Comparison of ENCODE assay signal across 24 cellular contexts in genomic region chr6:100470721-100471120, GRCh38. TPM values are rescaled to one million over a fixed set of nuclear protein-coding genes. Genes with fewer than 3 reads are reported as not detected.
"Had no signal": no experiment of that assay in that cellular context is flagged by ENCODE, and none has a peak within 500 bp of the region (broad histone marks: within the 10 kb centered on the region; RNA-seq: fewer than 3 reads in every experiment).

No MANE protein-coding gene starts in this region.

- FAIRE-seq: keratinocyte, pancreas had no signal

- H3K27ac ChIP-seq: epithelial cell of prostate, esophagus muscularis mucosa, gastrocnemius medialis, left ventricle myocardium inferior, lower lobe of right lung, pancreas, uterus had no signal

- H3K4me3 Mint-ChIP-seq: immature natural killer cell, naive B cell, nephron, type B pancreatic cell had no signal

- H3K27me3 ChIP-seq: pancreas had no signal

- H3K4me1 ChIP-seq: gastrocnemius medialis, left ventricle myocardium inferior, lower lobe of right lung, pancreas, uterus had no signal

- H3K9me3 ChIP-seq: esophagus muscularis mucosa, gastrocnemius medialis, left ventricle myocardium inferior, lower lobe of right lung, pancreas, uterus had no signal

- H3K4me3 ChIP-seq: esophagus muscularis mucosa, gastrocnemius medialis, left ventricle myocardium inferior, lower lobe of right lung, pancreas, smooth muscle cell, uterus had no signal

- H3K36me3 Mint-ChIP-seq: type B pancreatic cell had no signal

- H3K9me3 Mint-ChIP-seq: nephron, type B pancreatic cell had no signal

- H3K27ac Mint-ChIP-seq: immature natural killer cell, naive B cell, nephron, progenitor cell of endocrine pancreas, type B pancreatic cell had no signal

- ATAC-seq: gastrocnemius medialis, left cardiac atrium, pancreas, right cardiac atrium had no signal

- H3K36me3 ChIP-seq: esophagus muscularis mucosa, gastrocnemius medialis, left ventricle myocardium inferior, lower lobe of right lung, pancreas, uterus had no signal

- DNase-seq: effector memory CD4-positive, alpha-beta T cell; gastrocnemius medialis; glutamatergic neuron; immature natural killer cell; left cardiac atrium; left ventricle myocardium inferior; lower lobe of right lung; mesenchymal stem cell; midbrain; naive B cell; occipital lobe; pancreas; right cardiac atrium; stimulated activated CD4-positive, alpha-beta T cell treated with anti-CD3 and anti-CD28 coated beads, Interleukin-2, amount 100 ng/mL, for 48 hours; stimulated activated naive CD4-positive, alpha-beta T cell treated with Interleukin-2 at 50 U/mL for 16 hours; uterus had no signal

RNA-seq across cellular contexts. Expression of gene SIM1, which starts 6.0 kb away (rescaled TPM):
- total RNA-seq: esophagus muscularis mucosa, fibroblast of villous mesenchyme, left cardiac atrium, left ventricle myocardium inferior, lower lobe of right lung, occipital lobe, right cardiac atrium, smooth muscle cell had no signal
- polyA plus RNA-seq: immature natural killer cell, keratinocyte, right cardiac atrium, smooth muscle cell had no signal
